ENCODE assay signal across 1 cellular context in the genomic region with DNA sequence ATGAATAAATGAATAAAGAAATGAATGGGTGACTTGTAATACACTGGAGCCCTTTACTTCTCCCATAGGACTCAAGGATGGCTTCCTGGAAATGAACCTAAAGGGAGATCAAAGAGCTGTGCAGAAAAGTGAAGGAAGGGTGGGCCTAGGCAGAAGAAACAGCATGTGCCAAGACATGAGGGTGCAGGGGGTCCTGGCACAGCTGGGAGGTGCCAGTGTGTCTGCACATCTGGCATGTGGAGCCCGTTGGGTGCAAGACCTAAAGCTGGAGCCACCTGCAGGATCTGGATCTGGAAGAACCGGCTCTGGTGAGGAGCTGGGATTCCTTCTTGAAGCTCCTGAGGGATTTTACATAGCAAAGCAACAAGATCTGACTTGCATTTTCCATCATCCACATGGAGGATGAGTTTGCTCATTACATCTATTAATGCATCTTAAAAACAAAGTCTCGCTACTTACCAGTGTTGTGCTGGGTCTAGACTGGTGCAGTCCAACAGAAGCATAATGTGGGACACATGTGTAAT.
TF ChIP-seq lines count a peak whose summit lies in the region.

No MANE protein-coding gene starts in this region.

TF ChIP-seq in HepG2, 621 proteins besides CTCF, POLR2A, EP300 and RAD21 (continued from another document):
- TF ChIP-seq, protein P1, sequence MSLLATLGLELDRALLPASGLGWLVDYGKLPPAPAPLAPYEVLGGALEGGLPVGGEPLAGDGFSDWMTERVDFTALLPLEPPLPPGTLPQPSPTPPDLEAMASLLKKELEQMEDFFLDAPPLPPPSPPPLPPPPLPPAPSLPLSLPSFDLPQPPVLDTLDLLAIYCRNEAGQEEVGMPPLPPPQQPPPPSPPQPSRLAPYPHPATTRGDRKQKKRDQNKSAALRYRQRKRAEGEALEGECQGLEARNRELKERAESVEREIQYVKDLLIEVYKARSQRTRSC (CRISPR knock-in tag; IDR thresholded peaks at IDR 0.05; ENCODE audit: low read depth) = no peak
- TF ChIP-seq ZNF251 (CRISPR knock-in tag; IDR thresholded peaks at IDR 0.05) = no peak
